Comparison of ENCODE assay signal across 1 cellular context in the genomic region with DNA sequence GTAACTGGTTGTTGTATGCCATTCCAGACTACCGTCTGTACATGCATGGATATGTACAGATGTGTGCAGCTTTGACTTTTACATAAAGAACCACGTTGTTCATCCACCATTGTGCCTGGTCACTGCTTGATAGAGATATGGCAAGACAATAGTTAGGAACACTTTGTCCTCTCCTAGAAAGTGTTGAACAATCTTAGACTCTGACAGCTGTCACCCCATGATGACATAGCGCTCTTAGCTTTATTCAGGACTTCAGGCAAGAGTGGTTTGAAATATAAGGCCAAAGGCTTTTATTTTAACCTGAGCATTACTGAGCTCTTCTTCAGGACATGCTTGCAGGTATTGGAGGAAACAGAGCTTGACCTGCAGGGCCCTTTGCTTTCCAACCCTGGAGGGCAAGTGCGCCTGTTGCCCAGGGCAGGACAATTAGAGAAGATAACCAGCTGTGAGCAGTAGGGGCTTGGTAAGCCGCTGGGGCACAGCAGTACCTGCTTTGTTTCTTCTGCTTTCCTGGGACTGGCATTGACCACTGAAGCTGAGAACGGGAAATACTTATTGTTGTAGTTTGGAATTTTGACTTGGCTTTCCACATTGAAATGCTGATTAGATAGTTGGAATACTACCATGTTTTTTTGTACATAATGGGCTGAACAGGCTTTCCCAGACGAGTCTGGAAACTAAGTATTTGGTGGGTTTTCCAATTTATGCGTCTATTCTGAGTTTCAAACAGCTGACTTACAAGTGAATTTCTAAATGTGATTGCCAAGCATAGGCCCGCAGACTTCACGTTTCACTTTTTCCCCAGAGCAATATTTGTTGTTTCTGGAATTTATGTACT.
TF ChIP-seq lines count a peak whose summit lies in the region.

No MANE protein-coding gene starts in this region.

TF ChIP-seq in endothelial cell of umbilical vein, 7 proteins besides CTCF, POLR2A, EP300 and RAD21:
- TF ChIP-seq, protein P1, sequence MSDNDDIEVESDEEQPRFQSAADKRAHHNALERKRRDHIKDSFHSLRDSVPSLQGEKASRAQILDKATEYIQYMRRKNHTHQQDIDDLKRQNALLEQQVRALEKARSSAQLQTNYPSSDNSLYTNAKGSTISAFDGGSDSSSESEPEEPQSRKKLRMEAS (IDR thresholded peaks at IDR 0.05; ENCODE audit: insufficient read depth, insufficient read length), result no peak
- TF ChIP-seq FOS (IDR thresholded peaks at IDR 0.05; ENCODE audit: borderline replicate concordance, insufficient read depth, low read length) (no peak), EZH2 (IDR thresholded peaks at IDR 0.05; ENCODE audit: borderline replicate concordance, low read depth, low read length, severe bottlenecking) (no peak), POLR2AphosphoS5 (IDR thresholded peaks at IDR 0.05; ENCODE audit: insufficient read depth, low read depth, low read length) (no peak)
